Comparison of ENCODE assay signal across 16 cellular contexts in genomic region chr6:51892339-51892738, GRCh38.
A peak's percentile ranks its signal among the peaks of the same experiment; 100 is the strongest.
DNase-seq lines count a peak whose midpoint lies in the region; TF ChIP-seq lines count a peak whose summit lies in the region.
"Had no signal": no experiment of that assay in that cellular context is flagged by ENCODE, and none has a peak within 500 bp of the region (broad histone marks: within the 10 kb centered on the region; RNA-seq: fewer than 3 reads in every experiment).

No MANE protein-coding gene starts in this region.

- H3K27me3 ChIP-seq in SJCRH30, result no peaks in the 10 kb centered on the region
- H3K27me3 ChIP-seq in liver (ENCODE audit: control insufficient read depth in 4 of 4, insufficient read depth in 4 of 4, low read length in 3 of 4), result no peaks in the 10 kb centered on the region
- H3K27me3 ChIP-seq: BLaER1 treated with 17β-estradiol and CSF1 and Interleukin-3, amounts not matched to agents 10 nM and 100 nM had no signal

- peaks cover 38% of the 10 kb centered on the region for H3K4me1 ChIP-seq in SJCRH30
- H3K4me1 ChIP-seq in liver (ENCODE audit: control insufficient read depth in 4 of 4, insufficient read depth in 4 of 4, low read length in 3 of 4), result no peaks in the 10 kb centered on the region
- H3K4me1 ChIP-seq: A549 had no signal

- WGBS in liver, result 71% methylated on average over 3 of the region's 3 CpGs

- peak overlapping the region; percentile 96 for H3K27ac ChIP-seq in SJCRH30
- no peak overlapping the region for H3K27ac ChIP-seq in liver (ENCODE audit: low read depth in 1 of 2, low read length in 2 of 2)
- H3K27ac ChIP-seq: 22Rv1; A549; BLaER1 treated with 17β-estradiol and CSF1 and Interleukin-3, amounts not matched to agents 10 nM and 100 nM; C4-2B had no signal

- no peak for TF ChIP-seq CTCF in liver (IDR thresholded peaks at IDR 0.05; ENCODE audit: low read depth, low read length, missing input control)

- H3K4me3 ChIP-seq in SJCRH30 (no peak overlapping the region), liver (ENCODE audit: low read depth in 1 of 3, low read length in 3 of 3) (no peak overlapping the region)
- H3K4me3 ChIP-seq: A549; BLaER1 treated with 17β-estradiol and CSF1 and Interleukin-3, amounts not matched to agents 10 nM and 100 nM; GM12878 had no signal

- H3K9ac ChIP-seq in liver (ENCODE audit: low read depth in 1 of 2, low read length in 2 of 2), result no peak overlapping the region
- H3K9ac ChIP-seq: BLaER1 treated with 17β-estradiol and CSF1 and Interleukin-3, amounts not matched to agents 10 nM and 100 nM had no signal

- H3K9me3 ChIP-seq in SJCRH30 (replicated peaks) (0 out of 2 replicates have a peak, but pooled peaks cover 3% of the 10 kb centered on the region), liver (ENCODE audit: control insufficient read depth in 4 of 4, low read length in 3 of 4) (no peaks in the 10 kb centered on the region)
- H3K9me3 ChIP-seq: A549; BLaER1 treated with 17β-estradiol and CSF1 and Interleukin-3, amounts not matched to agents 10 nM and 100 nM; Caco-2 had no signal

- DNase-seq in HuH-7.5 (ENCODE audit: low spot score), result peak; percentile 5
- DNase-seq in SJCRH30, result no peak
- no peak for DNase-seq in putamen (ENCODE audit: low spot score)
- no peak for DNase-seq in GF-D8 (lab: John Stamatoyannopoulos, UW)
- DNase-seq: AML-193; Caco-2; Calu3; CD4-positive, alpha-beta T cell; CD8-positive, alpha-beta T cell; DMS79 treated with DMSO at 0.1 percent for 48 hours had no signal

- H3K36me3 ChIP-seq in SJCRH30 (no peaks in the 10 kb centered on the region), liver (ENCODE audit: control insufficient read depth in 4 of 4, insufficient read depth in 3 of 4, low read depth in 1 of 4, low read length in 3 of 4) (no peaks in the 10 kb centered on the region)
- H3K36me3 ChIP-seq: BLaER1 treated with 17β-estradiol and CSF1 and Interleukin-3, amounts not matched to agents 10 nM and 100 nM had no signal

- TF ChIP-seq RAD21 in liver (IDR thresholded peaks at IDR 0.05), result no peak

TF ChIP-seq in liver, 16 proteins besides CTCF, POLR2A, EP300 and RAD21:
- TF ChIP-seq, protein P1, sequence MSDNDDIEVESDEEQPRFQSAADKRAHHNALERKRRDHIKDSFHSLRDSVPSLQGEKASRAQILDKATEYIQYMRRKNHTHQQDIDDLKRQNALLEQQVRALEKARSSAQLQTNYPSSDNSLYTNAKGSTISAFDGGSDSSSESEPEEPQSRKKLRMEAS (IDR thresholded peaks at IDR 0.05), result no peak
- TF ChIP-seq FOXA2 (IDR thresholded peaks at IDR 0.05) (peak; percentile 51), NR2F2 (IDR thresholded peaks at IDR 0.05) (no peak), SP1 (IDR thresholded peaks at IDR 0.05) (no peak), EGR1 (IDR thresholded peaks at IDR 0.05; ENCODE audit: low read depth in 2 of 2) (no peak)
